ENCODE assay signal across 8 cellular contexts in the genomic region with DNA sequence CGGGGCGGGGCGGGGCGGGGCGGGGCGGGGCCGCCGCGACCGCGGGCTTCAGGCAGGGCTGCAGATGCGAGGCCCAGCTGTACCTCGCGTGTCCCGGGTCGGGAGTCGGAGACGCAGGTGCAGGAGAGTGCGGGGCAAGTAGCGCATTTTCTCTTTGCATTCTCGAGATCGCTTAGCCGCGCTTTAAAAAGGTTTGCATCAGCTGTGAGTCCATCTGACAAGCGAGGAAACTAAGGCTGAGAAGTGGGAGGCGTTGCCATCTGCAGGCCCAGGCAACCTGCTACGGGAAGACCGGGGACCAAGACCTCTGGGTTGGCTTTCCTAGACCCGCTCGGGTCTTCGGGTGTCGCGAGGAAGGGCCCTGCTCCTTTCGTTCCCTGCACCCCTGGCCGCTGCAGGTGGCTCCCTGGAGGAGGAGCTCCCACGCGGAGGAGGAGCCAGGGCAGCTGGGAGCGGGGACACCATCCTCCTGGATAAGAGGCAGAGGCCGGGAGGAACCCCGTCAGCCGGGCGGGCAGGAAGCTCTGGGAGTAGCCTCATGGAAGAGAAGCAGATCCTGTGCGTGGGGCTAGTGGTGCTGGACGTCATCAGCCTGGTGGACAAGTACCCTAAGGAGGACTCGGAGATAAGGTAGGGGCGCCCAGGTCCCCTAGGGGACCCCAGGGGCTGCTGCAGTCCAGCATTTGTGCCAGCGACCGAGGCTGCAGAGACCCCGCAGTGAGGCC. TPM values are rescaled to one million over a fixed set of nuclear protein-coding genes. Genes with fewer than 3 reads are reported as not detected.
DNase-seq lines count a peak whose midpoint lies in the region; ATAC-seq, FAIRE-seq and TF ChIP-seq lines count a peak whose summit lies in the region.

A gene (plus strand): TSS at position 51 of the 725 bp plus-strand sequence. CDS start 488 bp downstream, at position 539.

- H3K36me3 ChIP-seq in Karpas-422 (ENCODE audit: insufficient read depth, low read length) (no peaks in the 10 kb centered on the region), gastroesophageal sphincter (peaks cover 0 to 16% of the 10 kb centered on the region in 2 donors)

- TF ChIP-seq EP300 in gastroesophageal sphincter (IDR thresholded peaks at IDR 0.05) = no peak

- no peaks in the 10 kb centered on the region for H3K27me3 ChIP-seq in Karpas-422 (ENCODE audit: low read length)
- H3K27me3 ChIP-seq in gastroesophageal sphincter = no peaks in the 10 kb centered on the region

- peak within 1 kb of the TSS; percentile 73 for H3K27ac Mint-ChIP-seq in activated CD4-positive, alpha-beta memory T cell treated with anti-CD3 and anti-CD28 coated beads for 36 hours

- H3K4me1 Mint-ChIP-seq in activated CD4-positive, alpha-beta memory T cell treated with anti-CD3 and anti-CD28 coated beads for 36 hours (ENCODE audit: low read depth) = peaks cover 13% of the 10 kb centered on the region

- intact Hi-C loops in activated CD4-positive, alpha-beta memory T cell treated with anti-CD3 and anti-CD28 coated beads for 36 hours (cut with micrococcal nuclease) = loop anchor here (1.0 to 5.0 kb wide), 6 partner anchors 9 to 126 kb away; a partner anchor contains a TSS
- intact Hi-C loops in posterior cingulate gyrus (cut with DNase I) = loop anchor here (2.0 to 5.0 kb wide), 2 partner anchors 36 to 45 kb away; a partner anchor contains a TSS

- H3K36me3 Mint-ChIP-seq in activated CD4-positive, alpha-beta memory T cell treated with anti-CD3 and anti-CD28 coated beads for 36 hours = no peaks in the 10 kb centered on the region

- peak; percentile 23 for ATAC-seq in gastroesophageal sphincter

- WGBS in gastroesophageal sphincter (ENCODE audit: low coverage in 1 of 2), 2 donors = 0 to 39% methylated on average over 4 of the region's 49 CpGs

- TF ChIP-seq POLR2A in gastroesophageal sphincter (IDR thresholded peaks at IDR 0.05) = no peak

- peak within 1 kb of the TSS; percentile 81 for H3K4me3 Mint-ChIP-seq in activated CD4-positive, alpha-beta memory T cell treated with anti-CD3 and anti-CD28 coated beads for 36 hours

- CTCF ChIA-PET in activated CD4-positive, alpha-beta memory T cell treated with anti-CD3 and anti-CD28 coated beads for 36 hours (lab: Charles Lee) = interaction anchor here (0.9 to 3.3 kb wide), 15 partner anchors 9 to 409 kb away, joined by 3 to 20 read pairs (median 5); a partner anchor contains a TSS

- peak within 1 kb of the TSS; percentile 65 for H3K4me3 ChIP-seq in Karpas-422 (ENCODE audit: low read length)
- H3K4me3 ChIP-seq in gastroesophageal sphincter = peak within 1 kb of the TSS; percentile 58 to 65

- H3K79me2 ChIP-seq in Karpas-422 (ENCODE audit: low read length) = no peaks in the 10 kb centered on the region

- H3K9me3 ChIP-seq in Karpas-422 (ENCODE audit: low read length) = no peaks in the 10 kb centered on the region
- no peaks in the 10 kb centered on the region for H3K9me3 ChIP-seq in gastroesophageal sphincter

- POLR2A ChIA-PET in activated CD4-positive, alpha-beta memory T cell treated with anti-CD3 and anti-CD28 coated beads for 36 hours (lab: Charles Lee) = interaction anchor here (0.6 to 1.6 kb wide), 3 partner anchors 14 to 47 kb away, joined by 3 to 5 read pairs (median 3); a partner anchor contains a TSS

- H3K9me2 ChIP-seq in Karpas-422 (replicated peaks; ENCODE audit: insufficient read depth, low read length) = no peaks in the 10 kb centered on the region

- peak within 1 kb of the TSS; percentile 69 for H3K9ac ChIP-seq in Karpas-422 (ENCODE audit: low read length)

- peak within 1 kb of the TSS; percentile 83 for H3K4me2 ChIP-seq in Karpas-422 (ENCODE audit: low read depth, low read length, poor library complexity, severe bottlenecking)

- FAIRE-seq in D721Med (lab: Jason Lieb, UNC) (no peak), GM19239 (lab: Jason Lieb, UNC) (peak; percentile 88)

- peak; percentile 88 for DNase-seq in D721Med (ENCODE audit: insufficient read length, low spot score)
- DNase-seq in GM19239 (ENCODE audit: insufficient read length, low spot score) = no peak
- no peak for DNase-seq in Karpas-422
- no peak for DNase-seq in activated CD4-positive, alpha-beta memory T cell treated with anti-CD3 and anti-CD28 coated beads for 36 hours
- peak in 9 of 10 donors; percentile 37 to 97 (median 68) for DNase-seq in posterior cingulate gyrus
- no peak for DNase-seq in COLO829 (ENCODE audit: low spot score)
- DNase-seq in inferior parietal cortex (ENCODE audit: extremely low spot score) = no peak

- H3K9me3 Mint-ChIP-seq in activated CD4-positive, alpha-beta memory T cell treated with anti-CD3 and anti-CD28 coated beads for 36 hours = no peaks in the 10 kb centered on the region

- no peaks in the 10 kb centered on the region for H4K20me1 ChIP-seq in Karpas-422 (ENCODE audit: insufficient read depth, low read depth, low read length)

- H3K27ac ChIP-seq in Karpas-422 (ENCODE audit: low read length) = no peak within 1 kb of the TSS
- H3K27ac ChIP-seq in gastroesophageal sphincter = peak within 1 kb of the TSS; percentile 79 to 98 (median 90)

- H3K4me1 ChIP-seq in Karpas-422 (ENCODE audit: low read length) (peaks cover 26% of the 10 kb centered on the region), gastroesophageal sphincter (peaks cover 4 to 66% (median 21%) of the 10 kb centered on the region in 3 donors)

- peak within 1 kb of the TSS; percentile 85; the same call in 1 of the 2 replicates for H2AFZ ChIP-seq in Karpas-422 (ENCODE audit: low read length)

- TF ChIP-seq CTCF in D721Med (IDR thresholded peaks at IDR 0.05; ENCODE audit: insufficient read depth, missing control alignments) = no peak
- TF ChIP-seq CTCF in gastroesophageal sphincter (IDR thresholded peaks at IDR 0.05) = no peak

- H3K27me3 Mint-ChIP-seq in activated CD4-positive, alpha-beta memory T cell treated with anti-CD3 and anti-CD28 coated beads for 36 hours = no peaks in the 10 kb centered on the region

RNA-seq across cellular contexts. Expression of the gene that starts here (rescaled TPM):
- 3.5 and 4.1 TPM in 2 replicates for total RNA-seq in Karpas-422 (2014; rRNA removed; shearing (Covaris generic); ENCODE audit: low replicate concordance)
- total RNA-seq in activated CD4-positive, alpha-beta memory T cell treated with anti-CD3 and anti-CD28 coated beads for 36 hours = 10 to 100 TPM; 12.7 to 13.3 TPM
- total RNA-seq in gastroesophageal sphincter = 1 to 10 TPM; 1.2 to 6.1 (median 1.9) TPM

Comparison
In these comparisons a context has a peak if more than half of its experiments do, and no peak if none do; other contexts are left out.
1. DNase-seq: peak in D721Med (single experiment) and posterior cingulate gyrus (9 of 10); none in GM19239 (single experiment), Karpas-422 (single experiment), activated CD4-positive, alpha-beta memory T cell treated with anti-CD3 and anti-CD28 coated beads for 36 hours (single experiment), COLO829 (single experiment) and inferior parietal cortex (single experiment).